ENCODE assay signal across 3 cellular contexts in the genomic region with DNA sequence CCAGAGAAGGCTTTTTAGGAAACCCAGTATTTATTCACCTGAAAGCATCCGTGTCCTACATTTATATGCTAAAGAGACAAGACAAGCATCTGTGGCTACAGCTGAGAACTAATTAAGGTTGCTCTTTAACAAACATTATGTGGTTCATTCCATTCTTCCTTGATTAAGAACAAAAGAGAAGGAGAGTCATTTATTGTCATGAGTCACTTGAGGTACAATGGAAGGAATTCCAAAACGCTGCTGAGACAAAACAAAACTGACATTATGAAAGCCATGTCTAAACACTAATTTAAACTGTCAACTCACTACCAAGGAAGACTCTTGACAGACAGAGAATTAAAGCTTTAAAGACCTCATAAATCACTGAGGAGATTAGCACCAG.
TF ChIP-seq lines count a peak whose summit lies in the region.

No MANE protein-coding gene starts in this region.

TF ChIP-seq in GM23338, 12 proteins besides CTCF, POLR2A, EP300 and RAD21:
- TF ChIP-seq CREB1 (CRISPR knock-in tag; IDR thresholded peaks at IDR 0.05; ENCODE audit: low read depth) (0 out of 2 replicates have a peak, but pooled peaks have one; percentile 2), POLR2AphosphoS5 (IDR thresholded peaks at IDR 0.05; ENCODE audit: low read depth) (no peak), JUNB (IDR thresholded peaks at IDR 0.05; ENCODE audit: unreplicated experiment) (no peak), NANOG (IDR thresholded peaks at IDR 0.05; ENCODE audit: borderline replicate concordance) (peak; percentile 78)
- TF ChIP-seq, protein P1, sequence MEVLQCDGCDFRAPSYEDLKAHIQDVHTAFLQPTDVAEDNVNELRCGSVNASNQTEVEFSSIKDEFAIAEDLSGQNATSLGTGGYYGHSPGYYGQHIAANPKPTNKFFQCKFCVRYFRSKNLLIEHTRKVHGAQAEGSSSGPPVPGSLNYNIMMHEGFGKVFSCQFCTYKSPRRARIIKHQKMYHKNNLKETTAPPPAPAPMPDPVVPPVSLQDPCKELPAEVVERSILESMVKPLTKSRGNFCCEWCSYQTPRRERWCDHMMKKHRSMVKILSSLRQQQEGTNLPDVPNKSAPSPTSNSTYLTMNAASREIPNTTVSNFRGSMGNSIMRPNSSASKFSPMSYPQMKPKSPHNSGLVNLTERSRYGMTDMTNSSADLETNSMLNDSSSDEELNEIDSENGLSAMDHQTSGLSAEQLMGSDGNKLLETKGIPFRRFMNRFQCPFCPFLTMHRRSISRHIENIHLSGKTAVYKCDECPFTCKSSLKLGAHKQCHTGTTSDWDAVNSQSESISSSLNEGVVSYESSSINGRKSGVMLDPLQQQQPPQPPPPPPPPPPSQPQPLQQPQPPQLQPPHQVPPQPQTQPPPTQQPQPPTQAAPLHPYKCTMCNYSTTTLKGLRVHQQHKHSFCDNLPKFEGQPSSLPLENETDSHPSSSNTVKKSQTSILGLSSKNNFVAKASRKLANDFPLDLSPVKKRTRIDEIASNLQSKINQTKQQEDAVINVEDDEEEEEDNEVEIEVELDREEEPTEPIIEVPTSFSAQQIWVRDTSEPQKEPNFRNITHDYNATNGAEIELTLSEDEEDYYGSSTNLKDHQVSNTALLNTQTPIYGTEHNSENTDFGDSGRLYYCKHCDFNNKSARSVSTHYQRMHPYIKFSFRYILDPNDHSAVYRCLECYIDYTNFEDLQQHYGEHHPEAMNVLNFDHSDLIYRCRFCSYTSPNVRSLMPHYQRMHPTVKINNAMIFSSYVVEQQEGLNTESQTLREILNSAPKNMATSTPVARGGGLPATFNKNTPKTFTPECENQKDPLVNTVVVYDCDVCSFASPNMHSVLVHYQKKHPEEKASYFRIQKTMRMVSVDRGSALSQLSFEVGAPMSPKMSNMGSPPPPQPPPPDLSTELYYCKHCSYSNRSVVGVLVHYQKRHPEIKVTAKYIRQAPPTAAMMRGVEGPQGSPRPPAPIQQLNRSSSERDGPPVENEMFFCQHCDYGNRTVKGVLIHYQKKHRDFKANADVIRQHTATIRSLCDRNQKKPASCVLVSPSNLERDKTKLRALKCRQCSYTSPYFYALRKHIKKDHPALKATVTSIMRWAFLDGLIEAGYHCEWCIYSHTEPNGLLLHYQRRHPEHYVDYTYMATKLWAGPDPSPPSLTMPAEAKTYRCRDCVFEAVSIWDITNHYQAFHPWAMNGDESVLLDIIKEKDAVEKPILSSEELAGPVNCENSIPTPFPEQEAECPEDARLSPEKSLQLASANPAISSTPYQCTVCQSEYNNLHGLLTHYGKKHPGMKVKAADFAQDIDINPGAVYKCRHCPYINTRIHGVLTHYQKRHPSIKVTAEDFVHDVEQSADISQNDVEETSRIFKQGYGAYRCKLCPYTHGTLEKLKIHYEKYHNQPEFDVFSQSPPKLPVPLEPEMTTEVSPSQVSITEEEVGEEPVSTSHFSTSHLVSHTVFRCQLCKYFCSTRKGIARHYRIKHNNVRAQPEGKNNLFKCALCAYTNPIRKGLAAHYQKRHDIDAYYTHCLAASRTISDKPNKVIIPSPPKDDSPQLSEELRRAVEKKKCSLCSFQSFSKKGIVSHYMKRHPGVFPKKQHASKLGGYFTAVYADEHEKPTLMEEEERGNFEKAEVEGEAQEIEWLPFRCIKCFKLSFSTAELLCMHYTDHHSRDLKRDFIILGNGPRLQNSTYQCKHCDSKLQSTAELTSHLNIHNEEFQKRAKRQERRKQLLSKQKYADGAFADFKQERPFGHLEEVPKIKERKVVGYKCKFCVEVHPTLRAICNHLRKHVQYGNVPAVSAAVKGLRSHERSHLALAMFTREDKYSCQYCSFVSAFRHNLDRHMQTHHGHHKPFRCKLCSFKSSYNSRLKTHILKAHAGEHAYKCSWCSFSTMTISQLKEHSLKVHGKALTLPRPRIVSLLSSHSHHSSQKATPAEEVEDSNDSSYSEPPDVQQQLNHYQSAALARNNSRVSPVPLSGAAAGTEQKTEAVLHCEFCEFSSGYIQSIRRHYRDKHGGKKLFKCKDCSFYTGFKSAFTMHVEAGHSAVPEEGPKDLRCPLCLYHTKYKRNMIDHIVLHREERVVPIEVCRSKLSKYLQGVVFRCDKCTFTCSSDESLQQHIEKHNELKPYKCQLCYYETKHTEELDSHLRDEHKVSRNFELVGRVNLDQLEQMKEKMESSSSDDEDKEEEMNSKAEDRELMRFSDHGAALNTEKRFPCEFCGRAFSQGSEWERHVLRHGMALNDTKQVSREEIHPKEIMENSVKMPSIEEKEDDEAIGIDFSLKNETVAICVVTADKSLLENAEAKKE (CRISPR knock-in tag; IDR thresholded peaks at IDR 0.05): no peak

TF ChIP-seq in endothelial cell of umbilical vein, 7 proteins besides CTCF, POLR2A, EP300 and RAD21:
- TF ChIP-seq POLR2AphosphoS5 (IDR thresholded peaks at IDR 0.05; ENCODE audit: insufficient read depth, low read depth, low read length) (no peak), EZH2 (IDR thresholded peaks at IDR 0.05; ENCODE audit: borderline replicate concordance, low read depth, low read length, severe bottlenecking) (no peak), JUN (IDR thresholded peaks at IDR 0.05; ENCODE audit: borderline replicate concordance, insufficient read depth, insufficient read length, low read depth) (no peak), GATA2 (IDR thresholded peaks at IDR 0.05; ENCODE audit: insufficient read depth, insufficient read length, low read depth, low read length) (no peak), MYC (IDR thresholded peaks at IDR 0.05; ENCODE audit: low read depth, low read length) (no peak), FOS (IDR thresholded peaks at IDR 0.05; ENCODE audit: borderline replicate concordance, insufficient read depth, low read length) (no peak)
- TF ChIP-seq, protein P2, sequence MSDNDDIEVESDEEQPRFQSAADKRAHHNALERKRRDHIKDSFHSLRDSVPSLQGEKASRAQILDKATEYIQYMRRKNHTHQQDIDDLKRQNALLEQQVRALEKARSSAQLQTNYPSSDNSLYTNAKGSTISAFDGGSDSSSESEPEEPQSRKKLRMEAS (IDR thresholded peaks at IDR 0.05; ENCODE audit: insufficient read depth, insufficient read length): no peak

TF ChIP-seq in GM12891, 5 proteins besides CTCF, POLR2A, EP300 and RAD21:
- TF ChIP-seq PAX5 (IDR thresholded peaks at IDR 0.05; ENCODE audit: insufficient read depth, low read length, severe bottlenecking) (no peak), SPI1 (IDR thresholded peaks at IDR 0.05; ENCODE audit: low read depth, low read length) (no peak), TAF1 (IDR thresholded peaks at IDR 0.05; ENCODE audit: low read depth, low read length) (no peak), POU2F2 (IDR thresholded peaks at IDR 0.05; ENCODE audit: low read depth, low read length) (no peak), POLR2AphosphoS5 (IDR thresholded peaks at IDR 0.05; ENCODE audit: low read depth, low read length) (no peak)
